17 cellular contexts compared by ENCODE assay signal in genomic region chr1:187816646-187817045, GRCh38.
DNase-seq lines count a peak whose midpoint lies in the region; ATAC-seq and TF ChIP-seq lines count a peak whose summit lies in the region.
"Had no signal": no experiment of that assay in that cellular context is flagged by ENCODE, and none has a peak within 500 bp of the region (broad histone marks: within the 10 kb centered on the region; RNA-seq: fewer than 3 reads in every experiment).

No MANE protein-coding gene starts in this region.

- no peak overlapping the region for H3K4me3 ChIP-seq in HEK293 (ENCODE audit: low read depth, low read length)
- no peak overlapping the region for H3K4me3 ChIP-seq in Karpas-422 (ENCODE audit: low read length)
- H3K4me3 ChIP-seq in smooth muscle cell, result no peak overlapping the region
- H3K4me3 ChIP-seq in suprapubic skin, result no peak overlapping the region
- H3K4me3 ChIP-seq: GM23338 had no signal

- TF ChIP-seq POLR2A in suprapubic skin (IDR thresholded peaks at IDR 0.05), result no peak

- no peaks in the 10 kb centered on the region for H3K36me3 ChIP-seq in HEK293 (ENCODE audit: control insufficient read depth in 2 of 2, insufficient read depth in 1 of 2, low read length in 2 of 2)
- H3K36me3 ChIP-seq in Karpas-422 (ENCODE audit: insufficient read depth, low read length), result no peaks in the 10 kb centered on the region
- H3K36me3 ChIP-seq in smooth muscle cell (ENCODE audit: low read depth), result no peaks in the 10 kb centered on the region
- no peaks in the 10 kb centered on the region for H3K36me3 ChIP-seq in suprapubic skin

- CTCF ChIA-PET in HEK293 (lab: Yijun Ruan, JAX), result no interaction called here

- WGBS in smooth muscle cell (ENCODE audit: low lambda C conversion rate), result 62% methylated on average over 2 of the region's 2 CpGs
- 79% methylated on average over 2 of the region's 2 CpGs for WGBS in suprapubic skin

- H3F3A ChIP-seq in smooth muscle cell (ENCODE audit: low read depth), result no peaks in the 10 kb centered on the region

- H3K27me3 ChIP-seq in Karpas-422 (ENCODE audit: low read length) (no peaks in the 10 kb centered on the region), smooth muscle cell (ENCODE audit: low read depth) (no peaks in the 10 kb centered on the region), suprapubic skin (no peaks in the 10 kb centered on the region)

- TF ChIP-seq CTCF in HEK293 (tag by site-specific recombination; IDR thresholded peaks at IDR 0.05) (no peak), smooth muscle cell (IDR thresholded peaks at IDR 0.05; ENCODE audit: borderline replicate concordance, insufficient read depth, poor library complexity, severe bottlenecking) (no peak), suprapubic skin (IDR thresholded peaks at IDR 0.05) (no peak)

- H3K4me2 ChIP-seq in Karpas-422 (ENCODE audit: low read depth, low read length, poor library complexity, severe bottlenecking) (no peak overlapping the region), smooth muscle cell (no peak overlapping the region)
- H3K4me2 ChIP-seq: GM23338 had no signal

- POLR2A ChIA-PET in HEK293 (lab: Yijun Ruan, JAX), result no interaction called here

- H4K20me1 ChIP-seq in Karpas-422 (ENCODE audit: insufficient read depth, low read depth, low read length) (no peaks in the 10 kb centered on the region), smooth muscle cell (ENCODE audit: low read depth) (no peaks in the 10 kb centered on the region)

- no peak overlapping the region for H3K27ac ChIP-seq in HEK293 (ENCODE audit: extremely low read depth, low read depth, low read length)
- H3K27ac ChIP-seq in Karpas-422 (ENCODE audit: low read length), result no peak overlapping the region
- H3K27ac ChIP-seq in smooth muscle cell (ENCODE audit: low read depth), result no peak overlapping the region
- H3K27ac ChIP-seq in suprapubic skin, result no peak overlapping the region

- TF ChIP-seq EP300 in suprapubic skin (IDR thresholded peaks at IDR 0.05), result no peak

- H3K79me2 ChIP-seq in Karpas-422 (ENCODE audit: low read length) (no peaks in the 10 kb centered on the region), smooth muscle cell (ENCODE audit: low read depth) (no peaks in the 10 kb centered on the region)

- H3K4me1 ChIP-seq in HEK293 (ENCODE audit: control insufficient read depth, insufficient read depth, low read length) (no peaks in the 10 kb centered on the region), Karpas-422 (ENCODE audit: low read length) (no peaks in the 10 kb centered on the region), smooth muscle cell (ENCODE audit: low read depth) (no peaks in the 10 kb centered on the region), suprapubic skin (no peaks in the 10 kb centered on the region)

- no peaks in the 10 kb centered on the region for H3K9me3 ChIP-seq in HEK293 (ENCODE audit: control insufficient read depth, insufficient read depth, low read depth, low read length)
- 0 out of 2 replicates have a peak, but pooled peaks cover 2% of the 10 kb centered on the region for H3K9me3 ChIP-seq in Karpas-422 (ENCODE audit: low read length)
- H3K9me3 ChIP-seq in smooth muscle cell (replicated peaks; ENCODE audit: low read depth), result no peaks in the 10 kb centered on the region
- H3K9me3 ChIP-seq in suprapubic skin, result no peaks in the 10 kb centered on the region

- DNase-seq in Karpas-422, result peak; percentile 21
- peak; percentile 71 for DNase-seq in amniotic epithelial cell (ENCODE audit: low read depth)
- no peak for DNase-seq in smooth muscle cell (lab: John Stamatoyannopoulos, UW; ENCODE audit: unreplicated experiment)
- DNase-seq in suprapubic skin (ENCODE audit: low spot score in 2 of 2), result no peak
- no peak for DNase-seq in stimulated activated naive CD4-positive, alpha-beta T cell (lab: John Stamatoyannopoulos, UW)
- DNase-seq: C1 segment of cervical spinal cord; Calu3; CD4-positive, alpha-beta memory T cell; COR-L47; DMS153; DND-41; H9; HFFc6 had no signal

- no peaks in the 10 kb centered on the region for H3K9me2 ChIP-seq in Karpas-422 (replicated peaks; ENCODE audit: insufficient read depth, low read length)

- H2AFZ ChIP-seq in Karpas-422 (ENCODE audit: low read length), result no peak overlapping the region
- peak overlapping the region; percentile 63 for H2AFZ ChIP-seq in smooth muscle cell (ENCODE audit: low read depth)
- H2AFZ ChIP-seq: GM23338 had no signal

- H3K9ac ChIP-seq in Karpas-422 (ENCODE audit: low read length) (no peak overlapping the region), smooth muscle cell (ENCODE audit: low read depth) (no peak overlapping the region)

- ATAC-seq in HG03571 (IDR thresholded peaks at IDR 0.05; ENCODE audit: unreplicated experiment), result no peak
- ATAC-seq: GM23338, HCT116 had no signal

TF ChIP-seq in HEK293, 187 proteins besides CTCF, POLR2A, EP300 and RAD21:
- TF ChIP-seq ZNF175 (tag by site-specific recombination; IDR thresholded peaks at IDR 0.05) (no peak), EGR2 (tag by site-specific recombination; IDR thresholded peaks at IDR 0.05; ENCODE audit: low read depth) (0 out of 2 replicates have a peak, but pooled peaks have one; percentile 15)

Comparison
In these comparisons a context has a peak if more than half of its experiments do, and no peak if none do; other contexts are left out.
1. DNase-seq: peak in Karpas-422 (single experiment) and amniotic epithelial cell (single experiment); none in smooth muscle cell (single experiment), suprapubic skin (0 of 2) and stimulated activated naive CD4-positive, alpha-beta T cell (0 of 6).